18 cellular contexts compared by ENCODE assay signal in the genomic region with DNA sequence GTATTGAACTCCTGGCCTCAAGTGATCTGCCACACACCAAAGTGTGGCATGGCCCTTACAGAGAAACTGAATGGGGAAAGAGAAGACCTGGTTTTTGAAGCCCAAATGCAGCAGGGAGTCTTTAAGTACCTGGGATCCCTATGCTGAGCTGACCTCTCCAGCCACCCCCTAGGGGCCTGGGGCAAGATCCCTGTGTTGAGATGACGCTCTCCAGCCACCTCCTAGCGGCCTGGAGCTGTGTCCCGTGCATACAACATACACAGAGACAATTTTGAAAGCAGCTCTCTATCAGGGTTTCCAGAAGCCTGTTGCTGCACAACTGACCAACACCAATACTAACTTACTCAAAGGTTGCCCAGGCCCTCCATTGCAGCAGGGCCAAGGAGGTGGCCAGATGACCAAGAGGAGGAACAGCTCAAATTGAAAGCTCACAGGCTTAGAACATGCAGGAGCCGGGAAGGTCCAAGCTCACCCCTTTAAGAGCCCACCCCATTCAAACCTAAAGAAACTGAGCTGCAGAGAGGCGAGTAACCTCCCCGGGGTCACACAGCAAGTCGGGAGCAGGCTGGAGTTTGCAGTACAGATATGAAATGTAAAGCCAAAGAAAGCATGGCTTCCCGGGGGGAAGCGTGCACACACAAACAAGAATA. TPM values are rescaled to one million over a fixed set of nuclear protein-coding genes. Genes with fewer than 3 reads are reported as not detected.
DNase-seq lines count a peak whose midpoint lies in the region; FAIRE-seq and TF ChIP-seq lines count a peak whose summit lies in the region.
"Had no signal": no experiment of that assay in that cellular context is flagged by ENCODE, and none has a peak within 500 bp of the region (broad histone marks: within the 10 kb centered on the region; RNA-seq: fewer than 3 reads in every experiment).

No MANE protein-coding gene starts in this region.

- no peaks in the 10 kb centered on the region for H3K27me3 ChIP-seq in Karpas-422 (ENCODE audit: low read length)

- H3K27ac ChIP-seq in Karpas-422 (ENCODE audit: low read length) (no peak overlapping the region), coronary artery (no peak overlapping the region)
- H3K27ac ChIP-seq: A549, GM23248 had no signal

- H3K79me2 ChIP-seq in Karpas-422 (ENCODE audit: low read length): no peaks in the 10 kb centered on the region

- H3K27ac Mint-ChIP-seq in progenitor cell of endocrine pancreas: peak overlapping the region; percentile 54
- H3K27ac Mint-ChIP-seq in activated T-helper 1 cell treated with anti-CD3 and anti-CD28 coated beads, Interleukin-12 subunit alpha, Interleukin-12 subunit beta, Interleukin-2, Interleukin-4 antibody, amounts not matched to agents 30 ng/mL and 10 ng/mL and 1 ng/mL, durations not matched to agents 14 hours and 24 hours and 36 hours: no peak overlapping the region
- H3K27ac Mint-ChIP-seq: CD8-positive, alpha-beta T cell; H9 had no signal

- H4K20me1 ChIP-seq in Karpas-422 (ENCODE audit: insufficient read depth, low read depth, low read length): no peaks in the 10 kb centered on the region

- no peak overlapping the region for H3K4me3 Mint-ChIP-seq in progenitor cell of endocrine pancreas (ENCODE audit: low read depth)
- H3K4me3 Mint-ChIP-seq in activated T-helper 1 cell treated with anti-CD3 and anti-CD28 coated beads, Interleukin-12 subunit alpha, Interleukin-12 subunit beta, Interleukin-2, Interleukin-4 antibody, amounts not matched to agents 30 ng/mL and 10 ng/mL and 1 ng/mL, durations not matched to agents 14 hours and 24 hours and 36 hours: no peak overlapping the region
- H3K4me3 Mint-ChIP-seq: CD14-positive monocyte; CD8-positive, alpha-beta T cell; H9; IgD-negative memory B cell had no signal

- H3K9me3 Mint-ChIP-seq in progenitor cell of endocrine pancreas (ENCODE audit: low read depth): no peaks in the 10 kb centered on the region
- no peaks in the 10 kb centered on the region for H3K9me3 Mint-ChIP-seq in activated T-helper 1 cell treated with anti-CD3 and anti-CD28 coated beads, Interleukin-12 subunit alpha, Interleukin-12 subunit beta, Interleukin-2, Interleukin-4 antibody, amounts not matched to agents 30 ng/mL and 10 ng/mL and 1 ng/mL, durations not matched to agents 14 hours and 24 hours and 36 hours
- H3K9me3 Mint-ChIP-seq: CD8-positive, alpha-beta T cell; H9; IgD-negative memory B cell had no signal

- H3K27me3 Mint-ChIP-seq in progenitor cell of endocrine pancreas: no peaks in the 10 kb centered on the region
- H3K27me3 Mint-ChIP-seq in activated T-helper 1 cell treated with anti-CD3 and anti-CD28 coated beads, Interleukin-12 subunit alpha, Interleukin-12 subunit beta, Interleukin-2, Interleukin-4 antibody, amounts not matched to agents 30 ng/mL and 10 ng/mL and 1 ng/mL, durations not matched to agents 14 hours and 24 hours and 36 hours (ENCODE audit: insufficient read depth): no peaks in the 10 kb centered on the region
- H3K27me3 Mint-ChIP-seq: IgD-negative memory B cell had no signal

- peak overlapping the region; percentile 72; the same call in 1 of the 2 replicates for H2AFZ ChIP-seq in Karpas-422 (ENCODE audit: low read length)
- H2AFZ ChIP-seq: GM23248 had no signal

- no peaks in the 10 kb centered on the region for H3K9me3 ChIP-seq in Karpas-422 (ENCODE audit: low read length)
- H3K9me3 ChIP-seq: A549 had no signal

- FAIRE-seq in GM12891 (lab: Jason Lieb, UNC): no peak
- FAIRE-seq: A549, D721Med had no signal

- H3K36me3 ChIP-seq in Karpas-422 (ENCODE audit: insufficient read depth, low read length): no peaks in the 10 kb centered on the region

- no peaks in the 10 kb centered on the region for H3K4me1 ChIP-seq in Karpas-422 (ENCODE audit: low read length)
- H3K4me1 ChIP-seq: A549 had no signal

- intact Hi-C loops in activated T-helper 1 cell treated with anti-CD3 and anti-CD28 coated beads, Interleukin-12 subunit alpha, Interleukin-12 subunit beta, Interleukin-2, Interleukin-4 antibody, amounts not matched to agents 30 ng/mL and 10 ng/mL and 1 ng/mL, durations not matched to agents 14 hours and 24 hours and 36 hours (cut with micrococcal nuclease): no loop called here

- TF ChIP-seq CTCF in coronary artery (IDR thresholded peaks at IDR 0.05) (no peak), progenitor cell of endocrine pancreas (IDR thresholded peaks at IDR 0.05; ENCODE audit: unreplicated experiment) (no peak)

- DNase-seq in Karpas-422 (no peak), coronary artery (ENCODE audit: low spot score) (peak; percentile 45), islet precursor cell (peak; percentile 61), progenitor cell of endocrine pancreas (ENCODE audit: low spot score, unreplicated experiment) (no peak), GM19238 (ENCODE audit: insufficient read length, low spot score) (no peak), GM12891 (ENCODE audit: insufficient read length, low spot score) (no peak)
- no peak for DNase-seq in activated T-cell treated with anti-CD3 and anti-CD28 coated beads, Interleukin-2, amount 50 U/mL, for 48 hours
- DNase-seq in activated T-helper 1 cell treated with anti-CD3 and anti-CD28 coated beads, Interleukin-12 subunit alpha, Interleukin-12 subunit beta, Interleukin-2, Interleukin-4 antibody, amounts not matched to agents 30 ng/mL and 10 ng/mL and 1 ng/mL, durations not matched to agents 14 hours and 24 hours and 36 hours (ENCODE audit: low spot score): no peak
- DNase-seq: CD8-positive, alpha-beta T cell; COR-L47; DMS153; DMS79 treated with DMSO at 0.1 percent for 48 hours had no signal

- H3K4me3 ChIP-seq in Karpas-422 (ENCODE audit: low read length) (no peak overlapping the region), coronary artery (no peak overlapping the region)
- H3K4me3 ChIP-seq: A549, GM23248 had no signal

- no peaks in the 10 kb centered on the region for H3K9me2 ChIP-seq in Karpas-422 (replicated peaks; ENCODE audit: insufficient read depth, low read length)

- H3K4me2 ChIP-seq in Karpas-422 (ENCODE audit: low read depth, low read length, poor library complexity, severe bottlenecking): no peak overlapping the region
- H3K4me2 ChIP-seq: A549 had no signal

- no peak for TF ChIP-seq POLR2A in GM12891 (IDR thresholded peaks at IDR 0.05; ENCODE audit: low read depth, low read length)

- H3K36me3 Mint-ChIP-seq in progenitor cell of endocrine pancreas (ENCODE audit: insufficient read depth): peaks cover 8% of the 10 kb centered on the region
- no peaks in the 10 kb centered on the region for H3K36me3 Mint-ChIP-seq in activated T-helper 1 cell treated with anti-CD3 and anti-CD28 coated beads, Interleukin-12 subunit alpha, Interleukin-12 subunit beta, Interleukin-2, Interleukin-4 antibody, amounts not matched to agents 30 ng/mL and 10 ng/mL and 1 ng/mL, durations not matched to agents 14 hours and 24 hours and 36 hours (ENCODE audit: low read depth)
- H3K36me3 Mint-ChIP-seq: CD8-positive, alpha-beta T cell; IgD-negative memory B cell had no signal

- no peaks in the 10 kb centered on the region for H3K4me1 Mint-ChIP-seq in progenitor cell of endocrine pancreas (ENCODE audit: low read depth)
- no peaks in the 10 kb centered on the region for H3K4me1 Mint-ChIP-seq in activated T-helper 1 cell treated with anti-CD3 and anti-CD28 coated beads, Interleukin-12 subunit alpha, Interleukin-12 subunit beta, Interleukin-2, Interleukin-4 antibody, amounts not matched to agents 30 ng/mL and 10 ng/mL and 1 ng/mL, durations not matched to agents 14 hours and 24 hours and 36 hours (ENCODE audit: low read depth)
- H3K4me1 Mint-ChIP-seq: IgD-negative memory B cell had no signal

- H3K9ac ChIP-seq in Karpas-422 (ENCODE audit: low read length): no peak overlapping the region
- H3K9ac ChIP-seq: GM23248 had no signal

TF ChIP-seq in GM12891, 5 proteins besides CTCF, POLR2A, EP300 and RAD21:
- TF ChIP-seq TAF1 (IDR thresholded peaks at IDR 0.05; ENCODE audit: low read depth, low read length) (no peak), SPI1 (IDR thresholded peaks at IDR 0.05; ENCODE audit: low read depth, low read length) (no peak), POU2F2 (IDR thresholded peaks at IDR 0.05; ENCODE audit: low read depth, low read length) (no peak), PAX5 (IDR thresholded peaks at IDR 0.05; ENCODE audit: insufficient read depth, low read length, severe bottlenecking) (no peak), POLR2AphosphoS5 (IDR thresholded peaks at IDR 0.05; ENCODE audit: low read depth, low read length) (no peak)

RNA-seq across cellular contexts. Expression of gene TTC7B, which starts 31.5 kb away (rescaled TPM):
- under 0.01 TPM in 1 of 2 replicates, not detected in the other for total RNA-seq in Karpas-422 (2014; rRNA removed; shearing (Covaris generic); ENCODE audit: low replicate concordance)
- 46.6 and 47.0 TPM in 2 replicates for total RNA-seq in progenitor cell of endocrine pancreas
- 3.1 and 4.3 TPM in 2 replicates for total RNA-seq in activated T-helper 1 cell treated with anti-CD3 and anti-CD28 coated beads, Interleukin-12 subunit alpha, Interleukin-12 subunit beta, Interleukin-2, Interleukin-4 antibody, amounts not matched to agents 30 ng/mL and 10 ng/mL and 1 ng/mL, durations not matched to agents 14 hours and 24 hours and 36 hours
- polyA plus RNA-seq in GM12891 (2012; ENCODE audit: low read depth, missing spikeins): not detected

Comparison
In these comparisons a context has a peak if more than half of its experiments do, and no peak if none do; other contexts are left out.
1. DNase-seq: peak in coronary artery (single experiment) and islet precursor cell (single experiment); none in Karpas-422 (single experiment), progenitor cell of endocrine pancreas (single experiment), activated T-cell treated with anti-CD3 and anti-CD28 coated beads, Interleukin-2, amount 50 U/mL, for 48 hours (0 of 2), GM19238 (single experiment), activated T-helper 1 cell treated with anti-CD3 and anti-CD28 coated beads, Interleukin-12 subunit alpha, Interleukin-12 subunit beta, Interleukin-2, Interleukin-4 antibody, amounts not matched to agents 30 ng/mL and 10 ng/mL and 1 ng/mL, durations not matched to agents 14 hours and 24 hours and 36 hours (single experiment) and GM12891 (single experiment).